Comparison of ENCODE assay signal across 13 cellular contexts in genomic region chrX:130098202-130098552, GRCh38. TPM values are rescaled to one million over a fixed set of nuclear protein-coding genes. Genes with fewer than 3 reads are reported as not detected.
DNase-seq lines count a peak whose midpoint lies in the region; ATAC-seq and TF ChIP-seq lines count a peak whose summit lies in the region.
"Had no signal": no experiment of that assay in that cellular context is flagged by ENCODE, and none has a peak within 500 bp of the region (broad histone marks: within the 10 kb centered on the region; RNA-seq: fewer than 3 reads in every experiment).

No MANE protein-coding gene starts in this region.

- H3K36me3 ChIP-seq in BLaER1 treated with 17β-estradiol and CSF1 and Interleukin-3, amounts not matched to agents 10 nM and 100 nM, result peaks cover 0 to 7% (median 0%) of the 10 kb centered on the region in 11 experiments; a peak in 3 of 22 replicates

- peaks cover 8% of the 10 kb centered on the region for H3K4me1 Mint-ChIP-seq in brain
- peaks cover 49 to 68% of the 10 kb centered on the region in 2 donors for H3K4me1 Mint-ChIP-seq in natural killer cell

- peaks cover 30 to 100% (median 81%) of the 10 kb centered on the region in 11 experiments for H4K20me1 ChIP-seq in BLaER1 treated with 17β-estradiol and CSF1 and Interleukin-3, amounts not matched to agents 10 nM and 100 nM

- intact Hi-C loops in natural killer cell (cut with micrococcal nuclease), result no loop called here

- H3K4me3 Mint-ChIP-seq in brain (no peak overlapping the region), natural killer cell (peak overlapping the region; percentile 78)

- H3K36me3 Mint-ChIP-seq in brain (no peaks in the 10 kb centered on the region), natural killer cell (peaks cover 7% of the 10 kb centered on the region)

- peaks cover 0 to 21% (median 3%) of the 10 kb centered on the region in 5 experiments for H3K9me3 Mint-ChIP-seq in brain
- H3K9me3 Mint-ChIP-seq in natural killer cell, result no peaks in the 10 kb centered on the region

- H3K9me3 ChIP-seq in BLaER1 treated with 17β-estradiol and CSF1 and Interleukin-3, amounts not matched to agents 10 nM and 100 nM (replicated peaks in 1 of 11), result peaks cover 0 to 4% (median 0%) of the 10 kb centered on the region in 11 experiments; a peak in 1 of 22 replicates

- H3K27ac Mint-ChIP-seq in brain (peak overlapping the region in 4 of 5 experiments; percentile 48 to 83 (median 56)), natural killer cell (peak overlapping the region; percentile 90 to 93)

- DNase-seq in HT-29 (ENCODE audit: low spot score) (peak; percentile 30), natural killer cell (no peak), iPS-NIHi11 (ENCODE audit: low spot score) (no peak), NAMALWA (ENCODE audit: low spot score) (no peak), NCI-H748 treated with DMSO at 0.1 percent for 48 hours (lab: John Stamatoyannopoulos, UW) (no peak)
- DNase-seq: COR-L47; cortex of kidney; NCI-H1048; stimulated activated CD4-positive, alpha-beta T cell treated with anti-CD3 and anti-CD28 coated beads, Interleukin-12 subunit alpha, Interleukin-12 subunit beta, amount 100 ng/mL, for 4 hours; SW 1271 had no signal

- H3K4me2 ChIP-seq in BLaER1 treated with 17β-estradiol and CSF1 and Interleukin-3, amounts not matched to agents 10 nM and 100 nM, result peak overlapping the region; percentile 46 to 78 (median 71)

- peaks cover 23 to 85% (median 67%) of the 10 kb centered on the region in 11 experiments; a peak in 21 of 22 replicates for H3K27me3 ChIP-seq in BLaER1 treated with 17β-estradiol and CSF1 and Interleukin-3, amounts not matched to agents 10 nM and 100 nM

- H3K4me3 ChIP-seq in BLaER1 treated with 17β-estradiol and CSF1 and Interleukin-3, amounts not matched to agents 10 nM and 100 nM, result no peak overlapping the region

- peaks cover 53 to 77% (median 71%) of the 10 kb centered on the region in 10 experiments for H3K4me1 ChIP-seq in BLaER1 treated with 17β-estradiol and CSF1 and Interleukin-3, amounts not matched to agents 10 nM and 100 nM

- H3K9ac ChIP-seq in BLaER1 treated with 17β-estradiol and CSF1 and Interleukin-3, amounts not matched to agents 10 nM and 100 nM, result peak overlapping the region in 10 of 11 experiments; percentile 24 to 65 (median 50); a peak in 17 of 22 replicates

- ATAC-seq in natural killer cell, result no peak
- ATAC-seq in GM19324 (IDR thresholded peaks at IDR 0.05; ENCODE audit: low FRiP score, unreplicated experiment), result no peak

- no peak for TF ChIP-seq CTCF in brain (conservative IDR thresholded peaks at IDR 0.05)
- no peak for TF ChIP-seq CTCF in natural killer cell (IDR thresholded peaks at IDR 0.05)

- H3K27ac ChIP-seq in BLaER1 treated with 17β-estradiol and CSF1 and Interleukin-3, amounts not matched to agents 10 nM and 100 nM, result peak overlapping the region in 9 of 11 experiments; percentile 30 to 66 (median 53); a peak in 16 of 22 replicates

- H3K27me3 Mint-ChIP-seq in brain (peaks cover 10% of the 10 kb centered on the region), natural killer cell (ENCODE audit: low read depth in 2 of 2) (peaks cover 0 to 8% of the 10 kb centered on the region in 2 donors)

RNA-seq across cellular contexts. Expression of gene ELF4, which starts 12.1 kb away (rescaled TPM):
- 39.8 and 42.4 TPM in 2 replicates for total RNA-seq in HT-29 (2014; rRNA removed; shearing (Covaris generic))
- polyA plus RNA-seq in brain (ENCODE audit: insufficient read depth, low read depth, low replicate concordance), result 9.9 TPM
- total RNA-seq in natural killer cell, result 100 to 1,000 TPM in 1 of 3 donors, 10 to 100 TPM in 2; 83.3 to 105 (median 98.7) TPM
